9 cellular contexts compared by ENCODE assay signal in the genomic region with DNA sequence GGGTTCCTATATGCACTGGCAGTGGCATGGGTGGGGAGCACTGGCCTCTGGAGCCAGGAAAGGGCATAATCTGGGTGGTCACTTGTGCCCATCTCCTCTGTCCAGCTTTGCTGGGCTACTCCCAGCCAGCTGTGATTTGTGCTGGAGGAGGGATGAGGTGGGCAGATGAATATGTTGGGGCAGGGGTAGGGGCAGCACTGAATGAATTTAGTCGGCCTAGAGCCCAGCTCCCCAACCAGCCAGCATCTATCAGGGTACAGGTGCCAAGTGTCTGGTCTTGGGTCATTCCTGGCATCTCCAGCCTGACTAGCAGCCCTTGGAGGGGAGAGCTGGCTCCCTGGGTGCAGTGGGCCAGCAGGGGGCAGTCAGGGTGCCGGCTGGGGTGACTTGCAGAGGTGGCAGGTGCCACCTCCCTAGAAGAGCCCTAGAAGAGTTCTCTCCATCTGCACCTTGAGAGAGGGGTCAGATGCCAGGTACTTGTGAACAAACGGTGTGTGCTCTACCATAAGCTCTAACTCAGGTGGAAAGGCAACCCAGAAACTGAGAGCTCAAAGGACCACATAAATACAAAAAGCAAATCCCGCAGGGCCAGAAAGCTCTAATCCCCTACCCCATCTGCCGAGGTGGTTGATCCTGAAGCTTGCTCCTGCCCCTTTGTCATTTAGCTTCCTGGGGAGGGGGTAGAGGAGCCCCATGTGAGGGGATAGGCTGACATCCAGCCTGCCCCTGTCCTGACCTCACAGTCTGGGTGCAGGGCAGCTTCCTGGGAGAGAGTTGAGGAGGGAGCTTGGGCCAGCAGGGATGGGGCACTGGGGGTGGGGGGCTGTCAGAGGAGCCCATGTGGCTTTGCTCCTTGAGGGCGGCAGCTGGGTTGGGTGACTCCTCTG. TPM values are rescaled to one million over a fixed set of nuclear protein-coding genes. Genes with fewer than 3 reads are reported as not detected.
DNase-seq lines count a peak whose midpoint lies in the region; ATAC-seq, FAIRE-seq and TF ChIP-seq lines count a peak whose summit lies in the region.
"Had no signal": no experiment of that assay in that cellular context is flagged by ENCODE, and none has a peak within 500 bp of the region (broad histone marks: within the 10 kb centered on the region; RNA-seq: fewer than 3 reads in every experiment).

No MANE protein-coding gene starts in this region.

- H3F3A ChIP-seq in DOHH2 (ENCODE audit: control insufficient read depth, insufficient read depth) = no peaks in the 10 kb centered on the region

- no peaks in the 10 kb centered on the region for H3K9me3 ChIP-seq in DOHH2 (ENCODE audit: control insufficient read depth, insufficient read depth, low read length)
- no peaks in the 10 kb centered on the region for H3K9me3 ChIP-seq in mesenchymal stem cell (ENCODE audit: control insufficient read depth, low read length)

- peaks cover 72% of the 10 kb centered on the region for H3K4me1 Mint-ChIP-seq in brain
- no peaks in the 10 kb centered on the region for H3K4me1 Mint-ChIP-seq in T-helper 2 cell treated with Interferon-gamma antibody and Interleukin-4, amounts not matched to agents 5 μg/mL and 100 μg/mL, for 36 hours (ENCODE audit: low read depth)
- H3K4me1 Mint-ChIP-seq: stimulated activated naive CD8-positive, alpha-beta T cell treated with anti-CD3 and anti-CD28 coated beads, Interleukin-15, amount 100 ng/mL, for 72 hours had no signal

- DNase-seq in NCI-H1105 (lab: John Stamatoyannopoulos, UW) (peak; percentile 20), mesenchymal stem cell (peak; percentile 18), MV-4-11 (lab: John Stamatoyannopoulos, UW) (no peak), GM12891 (ENCODE audit: insufficient read length, low spot score) (no peak)
- no peak for DNase-seq in T-helper 2 cell treated with Interferon-gamma antibody and Interleukin-4, amounts not matched to agents 5 μg/mL and 100 μg/mL, for 36 hours (ENCODE audit: low spot score)

- H3K27ac ChIP-seq in DOHH2 (ENCODE audit: low read depth, low read length) = no peak overlapping the region
- H3K27ac ChIP-seq in mesenchymal stem cell (ENCODE audit: low read length, poor library complexity, severe bottlenecking) = no peak overlapping the region

- no peaks in the 10 kb centered on the region for H3K79me2 ChIP-seq in DOHH2 (ENCODE audit: control insufficient read depth, low read length)

- H2AFZ ChIP-seq in mesenchymal stem cell (ENCODE audit: low read depth, low read length) = no peak overlapping the region

- H3K14ac ChIP-seq in mesenchymal stem cell (ENCODE audit: low read length in 2 of 2) = no peak overlapping the region

- no peaks in the 10 kb centered on the region for H4K20me1 ChIP-seq in DOHH2 (ENCODE audit: control insufficient read depth, insufficient read depth, low read depth, low read length)

- peaks cover 45% of the 10 kb centered on the region for H3K27me3 Mint-ChIP-seq in brain
- H3K27me3 Mint-ChIP-seq in T-helper 2 cell treated with Interferon-gamma antibody and Interleukin-4, amounts not matched to agents 5 μg/mL and 100 μg/mL, for 36 hours (ENCODE audit: low read depth) = peaks cover 49% of the 10 kb centered on the region

- no peak overlapping the region for H2BK5ac ChIP-seq in mesenchymal stem cell (ENCODE audit: low read depth, low read length, poor library complexity, severe bottlenecking)

- WGBS in mesenchymal stem cell = 71% methylated on average over 4 of the region's 6 CpGs

- peak; percentile 63 for TF ChIP-seq CTCF in DOHH2 (IDR thresholded peaks at IDR 0.05; ENCODE audit: low read depth, low read length, poor library complexity, severe bottlenecking)
- TF ChIP-seq CTCF in brain (conservative IDR thresholded peaks at IDR 0.05) = peak; percentile 23 to 45

- no peak overlapping the region for H3K4ac ChIP-seq in mesenchymal stem cell (ENCODE audit: low read depth in 1 of 2, low read length in 2 of 2)

- H3K4me3 ChIP-seq in DOHH2 (ENCODE audit: low read length) = no peak overlapping the region
- H3K4me3 ChIP-seq in mesenchymal stem cell (ENCODE audit: insufficient read depth in 1 of 2, low read depth in 1 of 2, low read length in 2 of 2) = no peak overlapping the region

- FAIRE-seq in GM12891 (lab: Jason Lieb, UNC) = no peak

- no peak for ATAC-seq in GM21381 (IDR thresholded peaks at IDR 0.05; ENCODE audit: unreplicated experiment)
- ATAC-seq: stimulated activated naive CD8-positive, alpha-beta T cell treated with anti-CD3 and anti-CD28 coated beads, Interleukin-15, amount 100 ng/mL, for 72 hours had no signal

- H3K79me1 ChIP-seq in mesenchymal stem cell (replicated peaks; ENCODE audit: low read length, poor library complexity, severe bottlenecking) = peaks cover 4% of the 10 kb centered on the region

- H3K27me3 ChIP-seq in DOHH2 (ENCODE audit: control insufficient read depth, low read length) (peaks cover 6% of the 10 kb centered on the region; the same call in 1 of the 2 replicates), mesenchymal stem cell (ENCODE audit: control insufficient read depth in 1 of 2, insufficient read depth in 1 of 2, low read length in 2 of 2) (peaks cover 45 to 68% of the 10 kb centered on the region in 2 experiments)

- H3K9me3 Mint-ChIP-seq in brain = no peaks in the 10 kb centered on the region
- no peaks in the 10 kb centered on the region for H3K9me3 Mint-ChIP-seq in T-helper 2 cell treated with Interferon-gamma antibody and Interleukin-4, amounts not matched to agents 5 μg/mL and 100 μg/mL, for 36 hours
- H3K9me3 Mint-ChIP-seq: stimulated activated naive CD8-positive, alpha-beta T cell treated with anti-CD3 and anti-CD28 coated beads, Interleukin-15, amount 100 ng/mL, for 72 hours had no signal

- no peak overlapping the region for H4K91ac ChIP-seq in mesenchymal stem cell (ENCODE audit: low read length)

- H2BK120ac ChIP-seq in mesenchymal stem cell (ENCODE audit: low read depth, low read length) = no peak overlapping the region

- H3K36me3 ChIP-seq in DOHH2 (ENCODE audit: control insufficient read depth, low read length) (no peaks in the 10 kb centered on the region), mesenchymal stem cell (ENCODE audit: control insufficient read depth in 1 of 2, insufficient read depth in 2 of 2, low read depth in 1 of 2, low read length in 2 of 2) (no peaks in the 10 kb centered on the region)

- H3K27ac Mint-ChIP-seq in brain = peak overlapping the region in 4 of 5 experiments; percentile 41 to 88 (median 69)
- no peak overlapping the region for H3K27ac Mint-ChIP-seq in T-helper 2 cell treated with Interferon-gamma antibody and Interleukin-4, amounts not matched to agents 5 μg/mL and 100 μg/mL, for 36 hours
- H3K27ac Mint-ChIP-seq: stimulated activated naive CD8-positive, alpha-beta T cell treated with anti-CD3 and anti-CD28 coated beads, Interleukin-15, amount 100 ng/mL, for 72 hours had no signal

- no peaks in the 10 kb centered on the region for H3K9me2 ChIP-seq in DOHH2 (replicated peaks; ENCODE audit: control insufficient read depth, low read length)

- no peak overlapping the region for H2BK12ac ChIP-seq in mesenchymal stem cell (ENCODE audit: low read length in 2 of 2)

- H3K4me1 ChIP-seq in DOHH2 (ENCODE audit: control insufficient read depth, low read length) = no peaks in the 10 kb centered on the region
- H3K4me1 ChIP-seq in mesenchymal stem cell (ENCODE audit: control insufficient read depth, insufficient read depth, low read depth, low read length) = peaks cover 30% of the 10 kb centered on the region

- no peak overlapping the region for H3K4me2 ChIP-seq in DOHH2 (ENCODE audit: low read length)
- H3K4me2 ChIP-seq in mesenchymal stem cell (ENCODE audit: low read length, poor library complexity, severe bottlenecking) = no peak overlapping the region

- H3K36me3 Mint-ChIP-seq in brain = no peaks in the 10 kb centered on the region
- no peaks in the 10 kb centered on the region for H3K36me3 Mint-ChIP-seq in T-helper 2 cell treated with Interferon-gamma antibody and Interleukin-4, amounts not matched to agents 5 μg/mL and 100 μg/mL, for 36 hours (ENCODE audit: low read depth)

- no peak overlapping the region for H4K8ac ChIP-seq in mesenchymal stem cell (ENCODE audit: low read length)

- H2AK5ac ChIP-seq in mesenchymal stem cell (ENCODE audit: low read length, severe bottlenecking) = no peak overlapping the region

- no peak for TF ChIP-seq POLR2A in GM12891 (IDR thresholded peaks at IDR 0.05; ENCODE audit: low read depth, low read length)

- no peak overlapping the region for H3K9ac ChIP-seq in mesenchymal stem cell (ENCODE audit: low read length)

- H2BK15ac ChIP-seq in mesenchymal stem cell (ENCODE audit: low read depth, poor library complexity, severe bottlenecking) = no peak overlapping the region

- no peak overlapping the region for H3K23ac ChIP-seq in mesenchymal stem cell (ENCODE audit: low read length in 2 of 2)

- no peak overlapping the region for H3K18ac ChIP-seq in mesenchymal stem cell (ENCODE audit: low read depth in 1 of 2, low read length in 2 of 2)

- peak overlapping the region; percentile 87 to 91 (median 88) for H3K4me3 Mint-ChIP-seq in brain
- no peak overlapping the region for H3K4me3 Mint-ChIP-seq in T-helper 2 cell treated with Interferon-gamma antibody and Interleukin-4, amounts not matched to agents 5 μg/mL and 100 μg/mL, for 36 hours
- H3K4me3 Mint-ChIP-seq: stimulated activated naive CD8-positive, alpha-beta T cell treated with anti-CD3 and anti-CD28 coated beads, Interleukin-15, amount 100 ng/mL, for 72 hours had no signal

TF ChIP-seq in GM12891, 5 proteins besides CTCF, POLR2A, EP300 and RAD21:
- TF ChIP-seq SPI1 (IDR thresholded peaks at IDR 0.05; ENCODE audit: low read depth, low read length) (no peak), POLR2AphosphoS5 (IDR thresholded peaks at IDR 0.05; ENCODE audit: low read depth, low read length) (no peak), POU2F2 (IDR thresholded peaks at IDR 0.05; ENCODE audit: low read depth, low read length) (no peak), PAX5 (IDR thresholded peaks at IDR 0.05; ENCODE audit: insufficient read depth, low read length, severe bottlenecking) (no peak), TAF1 (IDR thresholded peaks at IDR 0.05; ENCODE audit: low read depth, low read length) (no peak)

RNA-seq across cellular contexts. Expression of a gene that starts 2.2 kb away (rescaled TPM):
- polyA plus RNA-seq in brain (ENCODE audit: insufficient read depth, low read depth, low replicate concordance) = 18.8 TPM
- 0.80 TPM for polyA plus RNA-seq in mesenchymal stem cell (2013, experiment 1 of 2)
- polyA plus RNA-seq in mesenchymal stem cell (2013, experiment 2 of 2) = 0.64 TPM
- 0.01 TPM for polyA plus RNA-seq in GM12891 (2012; ENCODE audit: low read depth, missing spikeins)

Comparison
In these comparisons a context has a peak if more than half of its experiments do, and no peak if none do; other contexts are left out.
1. DNase-seq: peak in NCI-H1105 (single experiment) and mesenchymal stem cell (single experiment); none in MV-4-11 (single experiment), T-helper 2 cell treated with Interferon-gamma antibody and Interleukin-4, amounts not matched to agents 5 μg/mL and 100 μg/mL, for 36 hours (single experiment) and GM12891 (single experiment).